Comparison of ENCODE assay signal across 26 cellular contexts in the genomic region with DNA sequence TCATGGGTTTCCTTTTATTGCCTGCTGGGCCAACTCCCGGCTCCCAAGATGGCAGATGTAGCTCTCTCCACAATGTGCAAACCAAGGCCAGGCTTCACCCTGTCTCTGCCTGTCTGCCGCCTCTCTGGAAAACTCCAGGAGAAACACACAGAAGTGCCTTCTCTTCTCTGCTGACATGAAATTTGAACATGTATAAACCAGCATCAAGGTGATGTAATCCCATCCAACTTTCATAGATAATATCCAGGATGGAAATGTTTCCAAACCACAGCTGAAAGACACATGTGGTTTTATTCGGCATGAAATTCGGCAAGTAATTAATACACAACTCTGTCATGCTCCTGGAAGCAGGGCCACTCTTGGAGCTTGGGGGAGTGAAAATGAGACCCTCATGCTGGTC.
DNase-seq lines count a peak whose midpoint lies in the region; ATAC-seq, FAIRE-seq and TF ChIP-seq lines count a peak whose summit lies in the region.
"Had no signal": no experiment of that assay in that cellular context is flagged by ENCODE, and none has a peak within 500 bp of the region (broad histone marks: within the 10 kb centered on the region; RNA-seq: fewer than 3 reads in every experiment).

No MANE protein-coding gene starts in this region.

- no peaks in the 10 kb centered on the region for H3K4me1 Mint-ChIP-seq in activated CD4-positive, alpha-beta T cell treated with anti-CD3 and anti-CD28 coated beads for 36 hours
- H3K4me1 Mint-ChIP-seq: CD14-positive monocyte had no signal

- WGBS in mammary epithelial cell (ENCODE audit: low coverage, missing lambda C conversion rate), result 26% methylated on average over 2 of the region's 4 CpGs

- no peak for ATAC-seq in activated CD4-positive, alpha-beta T cell treated with anti-CD3 and anti-CD28 coated beads for 36 hours
- ATAC-seq: GM23338, HCT116 had no signal

- H3K4me2 ChIP-seq in mammary epithelial cell (ENCODE audit: insufficient read depth, low read depth, low read length) (no peak overlapping the region), keratinocyte (ENCODE audit: control insufficient read depth, extremely low read depth, insufficient read depth, low read depth, low read length) (no peak overlapping the region)
- H3K4me2 ChIP-seq: BLaER1 treated with 17β-estradiol and CSF1 and Interleukin-3, amounts not matched to agents 10 nM and 100 nM; GM23338 had no signal

- no TSS peak for BruUV-seq in mammary epithelial cell (replicated peaks; lab: Mats Ljungman, UMichigan)

- peaks cover 3% of the 10 kb centered on the region for H3K27me3 Mint-ChIP-seq in activated CD4-positive, alpha-beta T cell treated with anti-CD3 and anti-CD28 coated beads for 36 hours
- H3K27me3 Mint-ChIP-seq: CD8-positive, alpha-beta memory T cell had no signal

- H3K9me3 ChIP-seq in mammary epithelial cell (replicated peaks; ENCODE audit: insufficient read depth, low read length) (no peaks in the 10 kb centered on the region), breast epithelium (no peaks in the 10 kb centered on the region), keratinocyte (ENCODE audit: control insufficient read depth, low read depth, low read length) (no peaks in the 10 kb centered on the region)
- H3K9me3 ChIP-seq: BE2C; BLaER1 treated with 17β-estradiol and CSF1 and Interleukin-3, amounts not matched to agents 10 nM and 100 nM had no signal

- in situ Hi-C loops in mammary epithelial cell (cut with MboI; ENCODE audit: low sequenced_read_pairs in 2 of 2), result no loop called here

- H3K9me1 ChIP-seq in keratinocyte (ENCODE audit: control insufficient read depth, extremely low read depth, insufficient read depth, low read length), result no peaks in the 10 kb centered on the region

- no peaks in the 10 kb centered on the region for H3K9me3 Mint-ChIP-seq in activated CD4-positive, alpha-beta T cell treated with anti-CD3 and anti-CD28 coated beads for 36 hours (ENCODE audit: low read depth)
- H3K9me3 Mint-ChIP-seq: CD4-positive, alpha-beta T cell; GM23338; H9 had no signal

- peaks cover 9% of the 10 kb centered on the region for H3K4me1 ChIP-seq in mammary epithelial cell (ENCODE audit: insufficient read depth, low read length)
- no peaks in the 10 kb centered on the region for H3K4me1 ChIP-seq in breast epithelium
- H3K4me1 ChIP-seq in keratinocyte (ENCODE audit: control insufficient read depth, extremely low read depth, insufficient read depth, low read length), result peaks cover 6% of the 10 kb centered on the region
- H3K4me1 ChIP-seq: BE2C had no signal

- CTCF ChIA-PET in mammary epithelial cell (lab: Charles Lee; ENCODE audit: low non-redundant PET), result no interaction called here
- CTCF ChIA-PET in activated CD4-positive, alpha-beta T cell treated with anti-CD3 and anti-CD28 coated beads for 36 hours (lab: Charles Lee), result no interaction called here

- FAIRE-seq in keratinocyte (lab: Jason Lieb, UNC), result peak; percentile 69
- FAIRE-seq: A204.1, D721Med, GM12891, GM18507 had no signal

- POLR2A ChIA-PET in activated CD4-positive, alpha-beta T cell treated with anti-CD3 and anti-CD28 coated beads for 36 hours (lab: Charles Lee), result no interaction called here

- H3K4me3 ChIP-seq in mammary epithelial cell (replicated peaks in 1 of 3; ENCODE audit: insufficient read depth in 1 of 3, low read depth in 2 of 3, low read length in 3 of 3) (no peak overlapping the region), breast epithelium (no peak overlapping the region), epithelial cell of esophagus (ENCODE audit: low read length) (no peak overlapping the region), keratinocyte (ENCODE audit: control insufficient read depth in 2 of 3, extremely low read depth in 1 of 3, insufficient read depth in 2 of 3, low read depth in 1 of 3, low read length in 3 of 3) (no peak overlapping the region)
- H3K4me3 ChIP-seq: BLaER1 treated with 17β-estradiol and CSF1 and Interleukin-3, amounts not matched to agents 10 nM and 100 nM; GM23338 had no signal

- DNase-seq in mammary epithelial cell (peak; percentile 61), breast epithelium (ENCODE audit: low spot score in 2 of 2) (no peak), epithelial cell of esophagus (ENCODE audit: low read depth) (peak; percentile 54), keratinocyte (ENCODE audit: low read depth, low spot score) (no peak), RPMI8226 (no peak), DMS153 treated with DMSO at 0.1 percent for 48 hours (lab: John Stamatoyannopoulos, UW; ENCODE audit: unreplicated experiment) (no peak)
- no peak for DNase-seq in stimulated activated CD8-positive, alpha-beta memory T cell treated with anti-CD3 and anti-CD28 coated beads, Interleukin-4, amount 100 ng/mL, for 48 hours
- no peak for DNase-seq in activated CD4-positive, alpha-beta T cell treated with anti-CD3 and anti-CD28 coated beads for 36 hours
- DNase-seq: AML-193; BE2C; CD4-positive, alpha-beta T cell; CD8-positive, alpha-beta memory T cell; DMS 273 treated with DMSO at 0.1 percent for 48 hours; DMS53; DMS79 treated with DMSO at 0.1 percent for 48 hours; GF-D8; H9 had no signal

- no peaks in the 10 kb centered on the region for H3K36me3 Mint-ChIP-seq in activated CD4-positive, alpha-beta T cell treated with anti-CD3 and anti-CD28 coated beads for 36 hours (ENCODE audit: low read depth)
- H3K36me3 Mint-ChIP-seq: CD14-positive monocyte; CD8-positive, alpha-beta memory T cell had no signal

- no peak for TF ChIP-seq POLR2A in breast epithelium (IDR thresholded peaks at IDR 0.05)

- H2AFZ ChIP-seq in mammary epithelial cell (ENCODE audit: low read depth, low read length), result peak overlapping the region; percentile 31
- no peak overlapping the region for H2AFZ ChIP-seq in keratinocyte (ENCODE audit: control insufficient read depth, low read length)
- H2AFZ ChIP-seq: GM23338 had no signal

- intact Hi-C loops in mammary epithelial cell (cut with micrococcal nuclease) (no loop called here), breast epithelium (cut with DNase I; ENCODE audit: low total_unique reads) (no loop called here)
- intact Hi-C loops in activated CD4-positive, alpha-beta T cell treated with anti-CD3 and anti-CD28 coated beads for 36 hours (cut with DNase I, micrococcal nuclease), result no loop called here

- TF ChIP-seq CTCF in mammary epithelial cell (conservative IDR thresholded peaks at IDR 0.05 in 1 of 2, IDR thresholded peaks at IDR 0.05 in 1 of 2; ENCODE audit: extremely low read depth in 1 of 2, insufficient read depth in 1 of 2, low read depth in 1 of 2, low read length in 2 of 2) (no peak), breast epithelium (IDR thresholded peaks at IDR 0.05) (no peak), epithelial cell of esophagus (IDR thresholded peaks at IDR 0.05; ENCODE audit: insufficient read depth, low read depth, low read length, missing control alignments) (no peak), keratinocyte (optimal IDR thresholded peaks at IDR 0.05 in 1 of 3, IDR thresholded peaks at IDR 0.05 in 1 of 3, conservative IDR thresholded peaks at IDR 0.05 in 1 of 3; ENCODE audit: extremely low read depth in 1 of 3, insufficient read depth in 2 of 3, low read length in 3 of 3) (no peak)

- H4K20me1 ChIP-seq in mammary epithelial cell (ENCODE audit: insufficient read depth, low read length), result no peaks in the 10 kb centered on the region
- no peaks in the 10 kb centered on the region for H4K20me1 ChIP-seq in keratinocyte (ENCODE audit: control insufficient read depth, extremely low read depth, insufficient read depth, low read length)
- H4K20me1 ChIP-seq: BLaER1 treated with 17β-estradiol and CSF1 and Interleukin-3, amounts not matched to agents 10 nM and 100 nM had no signal

- H3K27me3 ChIP-seq in mammary epithelial cell (ENCODE audit: insufficient read depth, low read length) (no peaks in the 10 kb centered on the region), breast epithelium (no peaks in the 10 kb centered on the region), keratinocyte (ENCODE audit: control insufficient read depth, extremely low read depth, insufficient read depth, low read length) (no peaks in the 10 kb centered on the region)
- H3K27me3 ChIP-seq: BE2C; BLaER1 treated with 17β-estradiol and CSF1 and Interleukin-3, amounts not matched to agents 10 nM and 100 nM had no signal

- H3K27ac ChIP-seq in mammary epithelial cell (ENCODE audit: insufficient read depth, low read depth, low read length), result no peak overlapping the region
- no peak overlapping the region for H3K27ac ChIP-seq in breast epithelium
- no peak overlapping the region for H3K27ac ChIP-seq in keratinocyte (ENCODE audit: control insufficient read depth, insufficient read depth, low read length)
- H3K27ac ChIP-seq: 22Rv1; BLaER1 treated with 17β-estradiol and CSF1 and Interleukin-3, amounts not matched to agents 10 nM and 100 nM had no signal

- H3K27ac Mint-ChIP-seq in activated CD4-positive, alpha-beta T cell treated with anti-CD3 and anti-CD28 coated beads for 36 hours, result no peak overlapping the region
- H3K27ac Mint-ChIP-seq: CD14-positive monocyte; CD4-positive, alpha-beta T cell; CD8-positive, alpha-beta memory T cell; GM23338; H9 had no signal

- dilution Hi-C loops in mammary epithelial cell (cut with HindIII; ENCODE audit: low sequenced_read_pairs), result no loop called here
- dilution Hi-C loops in keratinocyte (cut with MboI; ENCODE audit: extremely low pct_ligation_motif_present, low sequenced_read_pairs), result no loop called here

- H3K79me2 ChIP-seq in mammary epithelial cell (ENCODE audit: insufficient read depth, low read length), result no peaks in the 10 kb centered on the region
- H3K79me2 ChIP-seq in keratinocyte (ENCODE audit: control insufficient read depth, insufficient read depth, low read length), result no peaks in the 10 kb centered on the region

- H3K9ac ChIP-seq in mammary epithelial cell (ENCODE audit: insufficient read depth, low read length) (no peak overlapping the region), keratinocyte (ENCODE audit: control insufficient read depth, extremely low read depth, insufficient read depth, low read length) (no peak overlapping the region)
- H3K9ac ChIP-seq: BLaER1 treated with 17β-estradiol and CSF1 and Interleukin-3, amounts not matched to agents 10 nM and 100 nM had no signal

- H3K36me3 ChIP-seq in mammary epithelial cell (ENCODE audit: insufficient read depth, low read length), result no peaks in the 10 kb centered on the region
- H3K36me3 ChIP-seq in breast epithelium, result no peaks in the 10 kb centered on the region
- H3K36me3 ChIP-seq in keratinocyte (ENCODE audit: control insufficient read depth in 2 of 2, extremely low read depth in 1 of 2, insufficient read depth in 2 of 2, low read length in 2 of 2), result no peaks in the 10 kb centered on the region
- H3K36me3 ChIP-seq: BE2C; BLaER1 treated with 17β-estradiol and CSF1 and Interleukin-3, amounts not matched to agents 10 nM and 100 nM had no signal

- no peak overlapping the region for H3K4me3 Mint-ChIP-seq in activated CD4-positive, alpha-beta T cell treated with anti-CD3 and anti-CD28 coated beads for 36 hours
- H3K4me3 Mint-ChIP-seq: CD14-positive monocyte; CD4-positive, alpha-beta T cell; CD8-positive, alpha-beta memory T cell; GM23338; H9 had no signal

Comparison
In these comparisons a context has a peak if more than half of its experiments do, and no peak if none do; other contexts are left out.
1. DNase-seq: peak in mammary epithelial cell (single experiment) and epithelial cell of esophagus (single experiment); none in breast epithelium (0 of 2), keratinocyte (single experiment), RPMI8226 (single experiment), stimulated activated CD8-positive, alpha-beta memory T cell treated with anti-CD3 and anti-CD28 coated beads, Interleukin-4, amount 100 ng/mL, for 48 hours (single experiment), activated CD4-positive, alpha-beta T cell treated with anti-CD3 and anti-CD28 coated beads for 36 hours (single experiment) and DMS153 treated with DMSO at 0.1 percent for 48 hours (single experiment).